In genomic region chr14:95725685-95726336, GRCh38 we compare ENCODE assay signal across 11 cellular contexts. TPM values are rescaled to one million over a fixed set of nuclear protein-coding genes. Genes with fewer than 3 reads are reported as not detected.
A peak's percentile ranks its signal among the peaks of the same experiment; 100 is the strongest.
DNase-seq lines count a peak whose midpoint lies in the region; ATAC-seq, FAIRE-seq and TF ChIP-seq lines count a peak whose summit lies in the region.
"Had no signal": no experiment of that assay in that cellular context is flagged by ENCODE, and none has a peak within 500 bp of the region (broad histone marks: within the 10 kb centered on the region; RNA-seq: fewer than 3 reads in every experiment).

No MANE protein-coding gene starts in this region.

- TF ChIP-seq POLR2A in H54 (IDR thresholded peaks at IDR 0.05; ENCODE audit: low read depth, low read length) = no peak

- no TSS peak for BruUV-seq in MCF 10A (replicated peaks; lab: Mats Ljungman, UMichigan)

- peaks cover 59% of the 10 kb centered on the region for H3K27me3 Mint-ChIP-seq in MCF 10A (ENCODE audit: insufficient read depth, unreplicated experiment)

- peaks cover 16% of the 10 kb centered on the region for H3K9me3 Mint-ChIP-seq in MCF 10A (ENCODE audit: unreplicated experiment)

- peak; percentile 85 for ATAC-seq in HG02623 (IDR thresholded peaks at IDR 0.05; ENCODE audit: unreplicated experiment)
- peak; percentile 82 for ATAC-seq in HG03432 (IDR thresholded peaks at IDR 0.05; ENCODE audit: unreplicated experiment)
- no peak for ATAC-seq in Right ventricle myocardium inferior

- no peak overlapping the region for H3K27ac Mint-ChIP-seq in MCF 10A (ENCODE audit: low read depth, unreplicated experiment)

- CTCF ChIA-PET in MCF 10A (lab: Yijun Ruan, JAX) = no interaction called here

- peak; percentile 27 for TF ChIP-seq CTCF in GM10266 (IDR thresholded peaks at IDR 0.05; ENCODE audit: control insufficient read depth, insufficient read depth, low read depth, missing control alignments)
- no peak for TF ChIP-seq CTCF in MCF 10A (IDR thresholded peaks at IDR 0.05; ENCODE audit: unreplicated experiment)

- POLR2A ChIA-PET in MCF 10A (lab: Yijun Ruan, JAX) = no interaction called here

- H3K4me3 Mint-ChIP-seq in MCF 10A (ENCODE audit: unreplicated experiment) = no peak overlapping the region

- FAIRE-seq in GM19239 (lab: Jason Lieb, UNC) (peak; percentile 89), H54 (lab: Jason Lieb, UNC) (no peak), HTR-8/SVneo (lab: Jason Lieb, UNC) (no peak)

- no peaks in the 10 kb centered on the region for H3K4me1 Mint-ChIP-seq in MCF 10A (ENCODE audit: insufficient read depth, unreplicated experiment)

- intact Hi-C loops in Right ventricle myocardium inferior (cut with DNase I) = no loop called here
- intact Hi-C loops in MCF 10A (cut with micrococcal nuclease) = no loop called here

- DNase-seq in GM10266 (ENCODE audit: extremely low spot score) = peak; percentile 67
- DNase-seq in GM19239 (ENCODE audit: insufficient read length, low spot score) = peak; percentile 18
- no peak for DNase-seq in H54 (ENCODE audit: insufficient read length, low spot score)
- DNase-seq in Right ventricle myocardium inferior (ENCODE audit: missing footprints) = no peak
- DNase-seq in MCF 10A (ENCODE audit: unreplicated experiment) = no peak
- DNase-seq in HTR-8/SVneo (ENCODE audit: insufficient read length, low spot score) = no peak
- DNase-seq: activated CD4-positive, alpha-beta T cell treated with anti-CD3 and anti-CD28 coated beads for 1 hour; left ventricle myocardium inferior had no signal

- no peaks in the 10 kb centered on the region for H3K36me3 Mint-ChIP-seq in MCF 10A (ENCODE audit: insufficient read depth, unreplicated experiment)

RNA-seq across cellular contexts. Expression of gene TCL1A, which starts 11.9 kb away (rescaled TPM):
- not detected for total RNA-seq in Right ventricle myocardium inferior
- not detected in 2 replicates for total RNA-seq in MCF 10A (2022)
- total RNA-seq: left ventricle myocardium inferior had no signal

RNA-seq across cellular contexts. Expression of gene TCL1B, which starts 39.6 kb away (rescaled TPM):
- not detected for total RNA-seq in Right ventricle myocardium inferior
- total RNA-seq in MCF 10A (2022) = not detected in 2 replicates
- total RNA-seq: left ventricle myocardium inferior, posterior vena cava had no signal

Comparison
In these comparisons a context has a peak if more than half of its experiments do, and no peak if none do; other contexts are left out.
1. DNase-seq: peak in GM10266 (single experiment) and GM19239 (single experiment); none in H54 (single experiment), Right ventricle myocardium inferior (single experiment), MCF 10A (single experiment) and HTR-8/SVneo (single experiment).